In the genomic region with DNA sequence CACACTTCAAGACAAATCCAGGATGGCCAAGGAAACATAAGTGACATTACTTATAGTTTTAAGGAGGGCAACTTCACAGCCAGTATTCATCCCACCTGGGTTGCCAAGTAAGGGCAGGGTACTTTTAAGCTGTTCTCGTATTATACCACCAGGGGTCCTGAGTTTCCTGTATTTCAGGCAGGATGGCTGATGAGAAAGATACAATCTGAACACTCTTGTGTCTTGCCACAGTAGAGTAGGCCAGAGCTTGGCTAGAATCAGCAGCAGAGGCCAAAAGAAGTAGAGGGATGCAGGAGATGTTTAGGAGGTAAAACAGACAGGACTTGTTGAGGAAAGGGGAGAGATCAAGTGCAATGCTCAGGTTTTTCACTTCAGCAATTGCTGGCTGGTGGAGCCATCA, we compare ENCODE assay signal across 8 cellular contexts. TPM values are rescaled to one million over a fixed set of nuclear protein-coding genes. Genes with fewer than 3 reads are reported as not detected.
DNase-seq lines count a peak whose midpoint lies in the region; ATAC-seq, FAIRE-seq and TF ChIP-seq lines count a peak whose summit lies in the region.
"Not testable (repeated sequence)": the region's sequence is repeated elsewhere in the genome, so short reads cannot be mapped to it uniquely, and the experiment has no call there.

No MANE protein-coding gene starts in this region.

- H3K27ac Mint-ChIP-seq in T-helper 17 cell, result peak overlapping the region; percentile 43
- H3K27ac Mint-ChIP-seq in astrocyte (ENCODE audit: unreplicated experiment), result not testable (repeated sequence)

- H3K4ac ChIP-seq in neuronal stem cell (ENCODE audit: low read length), result not testable (repeated sequence)

- H4K8ac ChIP-seq in neuronal stem cell (ENCODE audit: low read depth, low read length), result not testable (repeated sequence)

- H3K79me1 ChIP-seq in neuronal stem cell (ENCODE audit: low read depth, low read length), result not testable (repeated sequence)

- H3K27ac ChIP-seq in AG04450 (ENCODE audit: low read depth, low read length); astrocyte (ENCODE audit: low read depth, low read length); neuronal stem cell (replicated peaks; ENCODE audit: low read length): not testable (repeated sequence)

- not testable (repeated sequence) for H2AFZ ChIP-seq in astrocyte (ENCODE audit: low read depth, low read length)
- peak overlapping the region; percentile 66 for H2AFZ ChIP-seq in neuronal stem cell (ENCODE audit: low read length)

- H2BK12ac ChIP-seq in neuronal stem cell (ENCODE audit: low read length), result not testable (repeated sequence)

- not testable (repeated sequence) for H4K91ac ChIP-seq in neuronal stem cell (ENCODE audit: low read depth, low read length, poor library complexity)

- H3K36me3 Mint-ChIP-seq in T-helper 17 cell (ENCODE audit: low read depth); astrocyte (ENCODE audit: low read depth, unreplicated experiment): not testable (repeated sequence)

- H3K4me2 ChIP-seq in astrocyte (ENCODE audit: low read length); neuronal stem cell (ENCODE audit: insufficient read depth, low read length, poor library complexity, severe bottlenecking): not testable (repeated sequence)

- CTCF ChIA-PET in AG04450 (lab: Charles Lee), result not testable (repeated sequence)

- not testable (repeated sequence) for H3K9me3 Mint-ChIP-seq in astrocyte (ENCODE audit: unreplicated experiment)

- H3K4me1 Mint-ChIP-seq in T-helper 17 cell; astrocyte (ENCODE audit: low read depth, unreplicated experiment): not testable (repeated sequence)

- H2BK120ac ChIP-seq in neuronal stem cell (ENCODE audit: low read depth, low read length), result not testable (repeated sequence)

- H4K20me1 ChIP-seq in astrocyte (ENCODE audit: insufficient read depth, low read length), result not testable (repeated sequence)

- not testable (repeated sequence) for H3K9ac ChIP-seq in astrocyte (ENCODE audit: low read length); neuronal stem cell (ENCODE audit: low read depth, low read length, poor library complexity)

- H2BK5ac ChIP-seq in neuronal stem cell (ENCODE audit: low read length), result not testable (repeated sequence)

- not testable (repeated sequence) for H3K27me3 Mint-ChIP-seq in T-helper 17 cell; astrocyte (ENCODE audit: low read depth, unreplicated experiment)

- H2AK5ac ChIP-seq in neuronal stem cell (ENCODE audit: low read depth, low read length), result not testable (repeated sequence)

- H3K36me3 ChIP-seq in astrocyte (ENCODE audit: insufficient read depth, low read length); neuronal stem cell (replicated peaks in 1 of 2; ENCODE audit: control insufficient read depth in 2 of 2, insufficient read depth in 2 of 2, low read length in 2 of 2): not testable (repeated sequence)

- H3K4me3 Mint-ChIP-seq in T-helper 17 cell, result peak overlapping the region; percentile 9
- H3K4me3 Mint-ChIP-seq in astrocyte (ENCODE audit: unreplicated experiment), result not testable (repeated sequence)

- H3K4me1 ChIP-seq in astrocyte (ENCODE audit: insufficient read depth, low read length); neuronal stem cell (ENCODE audit: control insufficient read depth in 2 of 2, insufficient read depth in 1 of 2, low read depth in 1 of 2, low read length in 2 of 2): not testable (repeated sequence)

- H3K23ac ChIP-seq in neuronal stem cell (ENCODE audit: low read depth, low read length, poor library complexity), result not testable (repeated sequence)

- not testable (repeated sequence) for H2BK15ac ChIP-seq in neuronal stem cell (ENCODE audit: low read length)

- TF ChIP-seq CTCF in AG04450 (IDR thresholded peaks at IDR 0.05; ENCODE audit: low read depth, low read length) (peak; percentile 51), GM12873 (IDR thresholded peaks at IDR 0.05; ENCODE audit: insufficient read depth, low read depth, low read length, missing control alignments) (peak; percentile 49), astrocyte (IDR thresholded peaks at IDR 0.05; ENCODE audit: insufficient read depth, low read depth, low read length) (peak; percentile 8)

- whole genome bisulfite sequencing in neuronal stem cell (ENCODE audit: extremely low coverage in 2 of 2, insufficient read length in 2 of 2, insufficient replicate concordance in 1 of 2), 2 donors, result no CpG with 5 or more reads among the region's 1 CpG

- not testable (repeated sequence) for FAIRE-seq in astrocyte (lab: Jason Lieb, UNC)

- not testable (repeated sequence) for H3K27me3 ChIP-seq in AG04450 (ENCODE audit: control insufficient read depth, insufficient read depth, low read length); astrocyte (ENCODE audit: insufficient read depth, low read length); neuronal stem cell (ENCODE audit: control insufficient read depth in 3 of 3, insufficient read depth in 3 of 3, low read depth in 1 of 3, low read length in 3 of 3)

- ATAC-seq in HG03280 (IDR thresholded peaks at IDR 0.05; ENCODE audit: unreplicated experiment) (peak; percentile 40), T-helper 17 cell (peak; percentile 63)

- H3K79me2 ChIP-seq in astrocyte (ENCODE audit: insufficient read depth, low read length), result not testable (repeated sequence)

- H3K9me3 ChIP-seq in AG04450 (ENCODE audit: control insufficient read depth, insufficient read depth, low read length); T-helper 17 cell (ENCODE audit: control insufficient read depth, low read length, poor library complexity, severe bottlenecking); astrocyte (ENCODE audit: insufficient read depth, low read depth, low read length); neuronal stem cell (replicated peaks in 1 of 2; ENCODE audit: control insufficient read depth in 2 of 2, insufficient read depth in 1 of 2, low read depth in 1 of 2, low read length in 2 of 2): not testable (repeated sequence)

- POLR2A ChIA-PET in AG04450 (lab: Yijun Ruan, JAX), result not testable (repeated sequence)

- H3K4me3 ChIP-seq in AG04450 (ENCODE audit: low read depth, low read length); astrocyte (ENCODE audit: insufficient read depth, low read depth, low read length); neuronal stem cell (ENCODE audit: low read length in 2 of 2): not testable (repeated sequence)

- not testable (repeated sequence) for H3K18ac ChIP-seq in neuronal stem cell (ENCODE audit: low read length)

- DNase-seq in AG04450 (ENCODE audit: low read depth, low spot score) (peak; percentile 1), NCI-H2196 treated with DMSO at 0.1 percent for 48 hours (lab: John Stamatoyannopoulos, UW; ENCODE audit: unreplicated experiment) (peak; percentile 35), astrocyte (ENCODE audit: low read depth) (peak; percentile 12), glomerular visceral epithelial cell (ENCODE audit: extremely low spot score) (peak; percentile 54), neuronal stem cell (ENCODE audit: low spot score) (peak; percentile 3)
- not testable (repeated sequence) for DNase-seq in T-helper 17 cell

- H3K14ac ChIP-seq in neuronal stem cell (ENCODE audit: low read length), result not testable (repeated sequence)

RNA-seq across cellular contexts. Expression of a gene that starts 3.1 kb away (rescaled TPM):
- 7.7 and 9.5 TPM in 2 replicates for polyA plus RNA-seq in AG04450 (2011; rRNA removed)
- polyA minus RNA-seq in AG04450 (2011; rRNA and poly(A)+ RNA removed), result 11.7 and 15.7 TPM in 2 replicates
- total RNA-seq in T-helper 17 cell, result 10 to 100 TPM; 21.9 to 22.6 TPM
- 9.0 and 10.4 TPM in 2 replicates for total RNA-seq in astrocyte
- 20.4 TPM for polyA plus RNA-seq in neuronal stem cell (2013, experiment 1 of 2)
- polyA plus RNA-seq in neuronal stem cell (2013, experiment 2 of 2), result 20.9 TPM
